In the genomic region with DNA sequence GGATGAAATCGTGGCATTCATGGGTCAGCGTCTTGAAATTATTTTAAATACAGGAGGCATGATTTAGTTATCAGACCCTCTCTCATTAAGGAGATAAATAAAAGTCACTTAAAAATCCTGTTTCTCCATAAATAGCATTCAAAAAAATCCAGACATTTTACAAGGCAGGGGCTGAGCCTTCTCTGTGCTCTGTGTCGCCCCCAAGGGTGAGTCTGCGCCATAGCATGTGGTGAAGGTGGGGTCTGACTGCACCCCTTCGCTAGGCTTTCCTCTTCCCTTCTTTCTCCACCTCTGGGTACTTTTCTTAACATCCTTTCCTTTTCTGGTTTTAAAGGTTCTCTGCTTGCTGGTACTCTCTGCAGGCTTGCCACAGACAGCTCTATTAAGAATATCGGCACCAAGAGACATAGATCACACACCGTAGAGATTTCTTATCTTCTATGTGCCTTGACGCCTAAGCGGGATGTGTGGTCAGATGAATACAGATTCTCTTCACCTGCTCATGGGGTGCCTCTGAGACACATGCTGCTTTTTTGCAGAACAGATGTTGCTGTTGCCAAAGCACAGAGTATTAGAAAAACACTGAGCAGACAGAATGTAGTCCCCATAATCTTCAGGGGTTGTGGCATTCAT, we compare ENCODE assay signal across 8 cellular contexts. TPM values are rescaled to one million over a fixed set of nuclear protein-coding genes. Genes with fewer than 3 reads are reported as not detected.
A peak's percentile ranks its signal among the peaks of the same experiment; 100 is the strongest.
DNase-seq lines count a peak whose midpoint lies in the region; ATAC-seq and TF ChIP-seq lines count a peak whose summit lies in the region.

No MANE protein-coding gene starts in this region.

- H3K4me3 ChIP-seq in SU-DHL-6 (ENCODE audit: insufficient read depth, low read length, poor library complexity, severe bottlenecking): no peak overlapping the region
- no peak overlapping the region for H3K4me3 ChIP-seq in fibroblast of lung (replicated peaks in 1 of 4; ENCODE audit: control extremely low read depth in 1 of 4, insufficient read depth in 1 of 4, low read depth in 3 of 4, low read length in 4 of 4)

- TF ChIP-seq CTCF in SU-DHL-6 (IDR thresholded peaks at IDR 0.05; ENCODE audit: insufficient read depth, low read length, poor library complexity, severe bottlenecking) (peak; percentile 24), fibroblast of lung (conservative IDR thresholded peaks at IDR 0.05 in 1 of 2, IDR thresholded peaks at IDR 0.05 in 1 of 2; ENCODE audit: low read depth in 1 of 2, low read length in 2 of 2) (peak; percentile 38 to 62)

- H4K20me1 ChIP-seq in SU-DHL-6 (ENCODE audit: low read depth, low read length): 0 out of 2 replicates have a peak, but pooled peaks cover 4% of the 10 kb centered on the region
- H4K20me1 ChIP-seq in fibroblast of lung (ENCODE audit: control insufficient read depth, extremely low read depth, insufficient read depth, low read length): no peaks in the 10 kb centered on the region

- H3K27ac ChIP-seq in SU-DHL-6 (ENCODE audit: low read depth, low read length): no peak overlapping the region
- H3K27ac ChIP-seq in fibroblast of lung (ENCODE audit: insufficient read depth, low read length): no peak overlapping the region

- H3K4me2 ChIP-seq in SU-DHL-6 (ENCODE audit: low read depth, low read length, poor library complexity, severe bottlenecking) (no peak overlapping the region), fibroblast of lung (ENCODE audit: extremely low read depth, insufficient read depth, low read length) (no peak overlapping the region)

- H3F3A ChIP-seq in SU-DHL-6 (ENCODE audit: insufficient read depth): no peaks in the 10 kb centered on the region

- H2AFZ ChIP-seq in SU-DHL-6 (ENCODE audit: low read depth, low read length, severe bottlenecking) (no peak overlapping the region), fibroblast of lung (ENCODE audit: low read length) (no peak overlapping the region)

- no peaks in the 10 kb centered on the region for H3K4me1 ChIP-seq in fibroblast of lung (ENCODE audit: control insufficient read depth, extremely low read depth, insufficient read depth, low read length)

- ATAC-seq in HG03354 (IDR thresholded peaks at IDR 0.05; ENCODE audit: poor library complexity, severe bottlenecking, unreplicated experiment): no peak

- H3K36me3 ChIP-seq in SU-DHL-6 (ENCODE audit: low read length) (no peaks in the 10 kb centered on the region), fibroblast of lung (ENCODE audit: control insufficient read depth, insufficient read depth, low read length) (peaks cover 2% of the 10 kb centered on the region)

- H3K9me3 ChIP-seq in SU-DHL-6 (ENCODE audit: insufficient read depth, low read length) (no peaks in the 10 kb centered on the region), fibroblast of lung (ENCODE audit: control insufficient read depth, insufficient read depth, low read depth, low read length) (no peaks in the 10 kb centered on the region)

- H3K9me2 ChIP-seq in SU-DHL-6 (replicated peaks; ENCODE audit: insufficient read depth, low read length): no peaks in the 10 kb centered on the region

- no peaks in the 10 kb centered on the region for H3K27me3 ChIP-seq in SU-DHL-6 (ENCODE audit: low read length)
- no peaks in the 10 kb centered on the region for H3K27me3 ChIP-seq in fibroblast of lung (ENCODE audit: control insufficient read depth, insufficient read depth, low read length)

- peak; percentile 37 for DNase-seq in stimulated activated CD4-positive, alpha-beta T cell treated with anti-CD3 and anti-CD28 coated beads, Interleukin-15, amount 100 ng/mL, for 24 hours
- no peak for DNase-seq in stimulated activated CD4-positive, alpha-beta T cell treated with anti-CD3 and anti-CD28 coated beads, Interleukin-12 subunit alpha, Interleukin-12 subunit beta, amount 100 ng/mL, for 4 hours
- DNase-seq in fibroblast of lung (ENCODE audit: low read depth in 2 of 2) (no peak), GOT3 (lab: John Stamatoyannopoulos, UW) (no peak), islet precursor cell (no peak), LoVo (ENCODE audit: low spot score) (no peak)

- H3K79me2 ChIP-seq in SU-DHL-6 (ENCODE audit: insufficient read depth, low read length): no peaks in the 10 kb centered on the region; the same call in 1 of the 2 replicates
- no peaks in the 10 kb centered on the region for H3K79me2 ChIP-seq in fibroblast of lung (ENCODE audit: control insufficient read depth, insufficient read depth, low read length)

- H3K9ac ChIP-seq in SU-DHL-6 (ENCODE audit: low read length) (no peak overlapping the region), fibroblast of lung (ENCODE audit: insufficient read depth, low read length) (no peak overlapping the region)

RNA-seq across cellular contexts. Expression of gene FAM209A, which starts 20.1 kb away (rescaled TPM):
- total RNA-seq in fibroblast of lung: not detected in 2 replicates
- polyA plus RNA-seq in fibroblast of lung: 0.07 TPM in 1 of 2 replicates, not detected in the other
- 0.15 TPM in 1 of 2 replicates, not detected in the other for polyA plus RNA-seq in fibroblast of lung (2012)
- not detected in 2 replicates for polyA minus RNA-seq in fibroblast of lung (ENCODE audit: low replicate concordance)

RNA-seq across cellular contexts. Expression of gene FAM209B, which starts 28.6 kb away (rescaled TPM):
- not detected in 2 replicates for total RNA-seq in fibroblast of lung
- 0.17 and 0.18 TPM in 2 replicates for polyA plus RNA-seq in fibroblast of lung
- 0.21 and 0.24 TPM in 2 replicates for polyA plus RNA-seq in fibroblast of lung (2012)
- polyA minus RNA-seq in fibroblast of lung (ENCODE audit: low replicate concordance): not detected in 2 replicates

RNA-seq across cellular contexts. Expression of gene RTF2, which starts 36.1 kb away (rescaled TPM):
- total RNA-seq in fibroblast of lung: 86.3 and 100 TPM in 2 replicates
- polyA plus RNA-seq in fibroblast of lung: 107 and 117 TPM in 2 replicates
- polyA plus RNA-seq in fibroblast of lung (2012): 118 and 145 TPM in 2 replicates
- polyA minus RNA-seq in fibroblast of lung (ENCODE audit: low replicate concordance): 50.0 and 80.3 TPM in 2 replicates
